9 cellular contexts compared by ENCODE assay signal in the genomic region with DNA sequence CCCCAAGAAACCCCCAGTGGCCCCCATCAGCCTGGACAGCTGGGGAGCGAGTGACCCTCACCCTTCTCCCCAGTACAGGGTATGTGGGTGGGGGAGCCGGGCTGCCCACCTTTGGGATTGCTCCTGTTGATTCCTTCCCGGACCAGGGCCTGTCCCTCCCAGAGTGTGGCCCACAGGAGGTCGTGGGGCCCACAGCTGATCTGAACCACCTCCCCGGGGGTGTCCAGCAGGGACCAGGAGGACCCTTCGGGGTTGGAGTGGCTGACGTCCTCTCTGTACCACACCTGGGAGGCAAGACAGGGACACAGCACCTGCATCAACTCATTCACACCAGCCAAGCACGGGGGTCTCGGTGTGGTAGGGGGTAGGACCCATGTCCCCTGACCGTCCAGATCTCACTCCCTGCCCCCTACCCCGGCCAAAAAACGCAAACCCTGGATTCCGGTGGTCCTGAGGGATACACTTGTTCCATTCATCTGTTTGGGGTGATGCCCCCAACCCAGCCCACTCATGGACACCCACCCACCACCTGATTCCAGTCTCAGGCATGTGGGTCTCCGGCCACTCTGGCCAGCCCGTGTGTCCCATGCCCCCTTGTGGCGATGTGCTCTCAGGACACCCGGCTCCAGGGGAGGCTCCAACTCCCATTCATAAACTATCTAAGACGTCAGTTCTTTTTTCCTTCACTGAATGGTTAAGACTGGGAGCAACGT. TPM values are rescaled to one million over a fixed set of nuclear protein-coding genes. Genes with fewer than 3 reads are reported as not detected.
DNase-seq lines count a peak whose midpoint lies in the region; ATAC-seq and TF ChIP-seq lines count a peak whose summit lies in the region.
"Had no signal": no experiment of that assay in that cellular context is flagged by ENCODE, and none has a peak within 500 bp of the region (broad histone marks: within the 10 kb centered on the region; RNA-seq: fewer than 3 reads in every experiment).

No MANE protein-coding gene starts in this region.

- H3K36me3 Mint-ChIP-seq in progenitor cell of endocrine pancreas (ENCODE audit: insufficient read depth): peaks cover 10% of the 10 kb centered on the region

- no peak overlapping the region for H3K4me3 Mint-ChIP-seq in progenitor cell of endocrine pancreas (ENCODE audit: low read depth)
- H3K4me3 Mint-ChIP-seq: central memory CD8-positive, alpha-beta T cell had no signal

- H3K27me3 Mint-ChIP-seq in progenitor cell of endocrine pancreas: no peaks in the 10 kb centered on the region
- H3K27me3 Mint-ChIP-seq: central memory CD8-positive, alpha-beta T cell had no signal

- ATAC-seq in Right ventricle myocardium superior (ENCODE audit: poor library complexity) (peak; percentile 72), Right ventricle myocardium inferior (no peak), GM18867 (IDR thresholded peaks at IDR 0.05; ENCODE audit: unreplicated experiment) (no peak)

- no peak overlapping the region for H3K27ac Mint-ChIP-seq in progenitor cell of endocrine pancreas

- no peak overlapping the region for H3K4me3 ChIP-seq in foreskin fibroblast (ENCODE audit: low read depth in 1 of 2, low read length in 2 of 2)

- DNase-seq in Right ventricle myocardium superior: no peak
- DNase-seq in Right ventricle myocardium inferior (ENCODE audit: missing footprints): no peak
- DNase-seq in HK-2 (ENCODE audit: unreplicated experiment): peak; percentile 32
- peak; percentile 19 to 59 for DNase-seq in foreskin fibroblast
- peak; percentile 47 for DNase-seq in progenitor cell of endocrine pancreas (ENCODE audit: low spot score, unreplicated experiment)
- no peak for DNase-seq in NCI-H774 (lab: John Stamatoyannopoulos, UW)

- H3K9me3 Mint-ChIP-seq in progenitor cell of endocrine pancreas (ENCODE audit: low read depth): no peaks in the 10 kb centered on the region
- H3K9me3 Mint-ChIP-seq: central memory CD8-positive, alpha-beta T cell had no signal

- H3K4me1 Mint-ChIP-seq in progenitor cell of endocrine pancreas (ENCODE audit: low read depth): no peaks in the 10 kb centered on the region
- H3K4me1 Mint-ChIP-seq: central memory CD8-positive, alpha-beta T cell had no signal

- intact Hi-C loops in Right ventricle myocardium superior (cut with DNase I): loop anchor here (5.0 kb wide), 1 partner anchor 219 kb away; no protein-coding TSS in a partner anchor
- intact Hi-C loops in Right ventricle myocardium inferior (cut with DNase I): loop anchor here (10.0 kb wide), 1 partner anchor 136 kb away; a partner anchor contains a TSS

- TF ChIP-seq CTCF in VCaP (conservative IDR thresholded peaks at IDR 0.05) (peak; percentile 98), foreskin fibroblast (IDR thresholded peaks at IDR 0.05; ENCODE audit: low read depth, low read length) (peak; percentile 69), progenitor cell of endocrine pancreas (IDR thresholded peaks at IDR 0.05; ENCODE audit: unreplicated experiment) (peak; percentile 82)

- no peak overlapping the region; the same call in 1 of the 2 replicates for H3K27ac ChIP-seq in VCaP

RNA-seq across cellular contexts. Expression of a gene that starts 10.9 kb away (rescaled TPM):
- total RNA-seq in Right ventricle myocardium superior (16.1 TPM), Right ventricle myocardium inferior (20.9 TPM), progenitor cell of endocrine pancreas (40.8 and 41.6 TPM in 2 replicates)

RNA-seq across cellular contexts. Expression of a gene that starts 29.9 kb away (rescaled TPM):
- total RNA-seq in Right ventricle myocardium superior: not detected
- not detected for total RNA-seq in Right ventricle myocardium inferior
- 0.57 and 1.7 TPM in 2 replicates for total RNA-seq in progenitor cell of endocrine pancreas

RNA-seq across cellular contexts. Expression of a gene that starts 40.4 kb away (rescaled TPM):
- total RNA-seq in Right ventricle myocardium superior (222 TPM), Right ventricle myocardium inferior (240 TPM), progenitor cell of endocrine pancreas (124 and 125 TPM in 2 replicates)

Comparison
In these comparisons a context has a peak if more than half of its experiments do, and no peak if none do; other contexts are left out.
1. DNase-seq: peak in HK-2 (single experiment), foreskin fibroblast (2 of 2) and progenitor cell of endocrine pancreas (single experiment); none in Right ventricle myocardium superior (single experiment), Right ventricle myocardium inferior (single experiment) and NCI-H774 (single experiment).
2. Peak in every context shown above with its lines, with median percentiles within 50 percentile points of each other: CTCF ChIP-seq.